25 cellular contexts compared by ENCODE assay signal in the genomic region with DNA sequence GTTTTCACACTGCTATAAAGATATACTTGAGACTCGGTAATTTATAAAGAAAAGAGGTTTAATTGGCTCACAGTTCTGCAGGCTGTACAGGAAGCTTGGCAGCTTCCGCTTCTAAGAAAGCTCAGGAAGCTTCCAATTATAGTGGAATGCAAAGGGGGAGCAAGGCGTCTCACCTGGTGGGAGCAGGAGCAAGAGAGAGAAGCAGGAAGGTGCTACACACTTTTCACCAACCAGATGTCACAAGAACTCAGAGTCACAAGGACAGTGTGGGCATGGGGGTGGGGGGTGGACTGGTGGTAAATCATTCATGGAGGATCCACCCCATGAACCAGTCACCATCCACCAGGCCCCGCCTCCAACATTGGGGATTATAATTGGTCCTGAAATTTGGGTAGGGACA.
"Had no signal": no experiment of that assay in that cellular context is flagged by ENCODE, and none has a peak within 500 bp of the region (broad histone marks: within the 10 kb centered on the region; RNA-seq: fewer than 3 reads in every experiment).

No MANE protein-coding gene starts in this region.

- ATAC-seq: esophagus mucosa, foreskin keratinocyte, gastroesophageal sphincter, heart left ventricle, left lobe of liver, natural killer cell, right lobe of liver had no signal

- H3K9me3 Mint-ChIP-seq: natural killer cell, neural progenitor cell, type B pancreatic cell had no signal

- H3K4me3 ChIP-seq: dorsolateral prefrontal cortex, gastroesophageal sphincter, heart left ventricle, hepatocyte, lung, neural progenitor cell, right lobe of liver, testis, tibial artery had no signal

- H3K27me3 ChIP-seq: dorsolateral prefrontal cortex, foreskin keratinocyte, gastroesophageal sphincter, heart left ventricle, hepatocyte, neural progenitor cell, right lobe of liver, testis, tibial artery had no signal

- H3K9ac ChIP-seq: neural progenitor cell, parathyroid adenoma had no signal

- H3K79me2 ChIP-seq: hepatocyte, parathyroid adenoma had no signal

- H2AFZ ChIP-seq: hepatocyte, neural progenitor cell, parathyroid adenoma had no signal

- H3K4me2 ChIP-seq: hepatocyte, neural progenitor cell had no signal

- DNase-seq: dorsolateral prefrontal cortex; effector CD4-positive, alpha-beta T cell; foreskin keratinocyte; heart left ventricle; kidney; natural killer cell; right lobe of liver; small intestine; stimulated activated CD4-positive, alpha-beta T cell treated with anti-CD3 and anti-CD28 coated beads, Interleukin-15, amount 100 ng/mL, for 24 hours; stimulated activated CD4-positive, alpha-beta T cell treated with anti-CD3 and anti-CD28 coated beads, Interleukin-2, amount 100 ng/mL, for 48 hours; stimulated activated naive CD4-positive, alpha-beta T cell; substantia nigra; testis; tibial artery had no signal

- H3K27ac ChIP-seq: dorsolateral prefrontal cortex, epithelial cell of prostate, foreskin keratinocyte, gastroesophageal sphincter, heart left ventricle, hepatocyte, neural progenitor cell, parathyroid adenoma, right lobe of liver, testis, tibial artery had no signal

- H3K4me3 Mint-ChIP-seq: natural killer cell, neural progenitor cell, type B pancreatic cell had no signal

- FAIRE-seq: colon, kidney, small intestine had no signal

- H3K4me1 ChIP-seq: foreskin keratinocyte, gastroesophageal sphincter, heart left ventricle, neural progenitor cell, parathyroid adenoma, right lobe of liver, testis, tibial artery had no signal

- H3K27me3 Mint-ChIP-seq: progenitor cell of endocrine pancreas, type B pancreatic cell had no signal

- H3K4me1 Mint-ChIP-seq: neural progenitor cell had no signal

- H3K36me3 Mint-ChIP-seq: natural killer cell had no signal

- H3K36me3 ChIP-seq: neural progenitor cell, right lobe of liver had no signal

- H3K9me3 ChIP-seq: gastroesophageal sphincter, heart left ventricle, right lobe of liver, testis, tibial artery had no signal

- H3K27ac Mint-ChIP-seq: neural progenitor cell, progenitor cell of endocrine pancreas, type B pancreatic cell had no signal
